ENCODE assay signal across 1 cellular context in the genomic region with DNA sequence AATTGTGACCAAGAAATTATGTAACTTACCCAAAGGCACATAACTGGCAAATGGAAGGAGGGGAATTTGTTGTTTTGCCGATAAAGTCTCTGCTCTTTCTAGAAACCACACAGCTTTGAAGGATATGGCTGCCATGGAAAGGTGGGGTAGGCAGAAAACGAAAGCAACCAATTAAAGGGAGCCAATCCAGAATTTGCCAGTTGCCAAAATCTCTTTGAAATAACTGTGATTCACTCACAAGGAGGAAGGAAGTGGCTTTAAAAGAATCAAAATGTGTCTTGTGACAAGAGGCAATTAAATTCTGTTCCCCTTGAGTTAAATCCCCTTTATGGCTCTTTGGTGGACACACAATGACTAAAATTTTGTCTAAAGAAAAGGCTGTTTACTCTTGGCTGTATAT.
TF ChIP-seq lines count a peak whose summit lies in the region.

No MANE protein-coding gene starts in this region.

TF ChIP-seq in SK-N-SH, 30 proteins besides CTCF, POLR2A, EP300 and RAD21 (continued from another document):
- TF ChIP-seq, protein P1, sequence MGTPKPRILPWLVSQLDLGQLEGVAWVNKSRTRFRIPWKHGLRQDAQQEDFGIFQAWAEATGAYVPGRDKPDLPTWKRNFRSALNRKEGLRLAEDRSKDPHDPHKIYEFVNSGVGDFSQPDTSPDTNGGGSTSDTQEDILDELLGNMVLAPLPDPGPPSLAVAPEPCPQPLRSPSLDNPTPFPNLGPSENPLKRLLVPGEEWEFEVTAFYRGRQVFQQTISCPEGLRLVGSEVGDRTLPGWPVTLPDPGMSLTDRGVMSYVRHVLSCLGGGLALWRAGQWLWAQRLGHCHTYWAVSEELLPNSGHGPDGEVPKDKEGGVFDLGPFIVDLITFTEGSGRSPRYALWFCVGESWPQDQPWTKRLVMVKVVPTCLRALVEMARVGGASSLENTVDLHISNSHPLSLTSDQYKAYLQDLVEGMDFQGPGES (IDR thresholded peaks at IDR 0.05; ENCODE audit: low read depth, low read length): no peak
- TF ChIP-seq, protein P2, sequence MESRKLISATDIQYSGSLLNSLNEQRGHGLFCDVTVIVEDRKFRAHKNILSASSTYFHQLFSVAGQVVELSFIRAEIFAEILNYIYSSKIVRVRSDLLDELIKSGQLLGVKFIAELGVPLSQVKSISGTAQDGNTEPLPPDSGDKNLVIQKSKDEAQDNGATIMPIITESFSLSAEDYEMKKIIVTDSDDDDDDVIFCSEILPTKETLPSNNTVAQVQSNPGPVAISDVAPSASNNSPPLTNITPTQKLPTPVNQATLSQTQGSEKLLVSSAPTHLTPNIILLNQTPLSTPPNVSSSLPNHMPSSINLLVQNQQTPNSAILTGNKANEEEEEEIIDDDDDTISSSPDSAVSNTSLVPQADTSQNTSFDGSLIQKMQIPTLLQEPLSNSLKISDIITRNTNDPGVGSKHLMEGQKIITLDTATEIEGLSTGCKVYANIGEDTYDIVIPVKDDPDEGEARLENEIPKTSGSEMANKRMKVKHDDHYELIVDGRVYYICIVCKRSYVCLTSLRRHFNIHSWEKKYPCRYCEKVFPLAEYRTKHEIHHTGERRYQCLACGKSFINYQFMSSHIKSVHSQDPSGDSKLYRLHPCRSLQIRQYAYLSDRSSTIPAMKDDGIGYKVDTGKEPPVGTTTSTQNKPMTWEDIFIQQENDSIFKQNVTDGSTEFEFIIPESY (IDR thresholded peaks at IDR 0.05; ENCODE audit: borderline replicate concordance, low read depth): no peak
- TF ChIP-seq NRF1 (IDR thresholded peaks at IDR 0.05; ENCODE audit: low read depth, low read length) (no peak), MEF2A (IDR thresholded peaks at IDR 0.05; ENCODE audit: borderline replicate concordance, low read depth) (no peak), CHD2 (IDR thresholded peaks at IDR 0.05; ENCODE audit: low read length, partially characterized antibody) (no peak), TAF1 (IDR thresholded peaks at IDR 0.05; ENCODE audit: borderline replicate concordance, low read depth, low read length) (no peak), JUND (IDR thresholded peaks at IDR 0.05) (no peak), MXI1 (IDR thresholded peaks at IDR 0.05; ENCODE audit: low read depth, low read length) (no peak), TCF12 (IDR thresholded peaks at IDR 0.05) (no peak), GATA2 (CRISPR knock-in tag; IDR thresholded peaks at IDR 0.05) (no peak), EZH2phosphoT487 (IDR thresholded peaks at IDR 0.05; ENCODE audit: borderline replicate concordance, low read depth) (no peak), RFX5 (IDR thresholded peaks at IDR 0.05; ENCODE audit: low read length) (no peak), TEAD4 (IDR thresholded peaks at IDR 0.05; ENCODE audit: borderline replicate concordance, insufficient read depth) (no peak)
- TF ChIP-seq, protein P3, sequence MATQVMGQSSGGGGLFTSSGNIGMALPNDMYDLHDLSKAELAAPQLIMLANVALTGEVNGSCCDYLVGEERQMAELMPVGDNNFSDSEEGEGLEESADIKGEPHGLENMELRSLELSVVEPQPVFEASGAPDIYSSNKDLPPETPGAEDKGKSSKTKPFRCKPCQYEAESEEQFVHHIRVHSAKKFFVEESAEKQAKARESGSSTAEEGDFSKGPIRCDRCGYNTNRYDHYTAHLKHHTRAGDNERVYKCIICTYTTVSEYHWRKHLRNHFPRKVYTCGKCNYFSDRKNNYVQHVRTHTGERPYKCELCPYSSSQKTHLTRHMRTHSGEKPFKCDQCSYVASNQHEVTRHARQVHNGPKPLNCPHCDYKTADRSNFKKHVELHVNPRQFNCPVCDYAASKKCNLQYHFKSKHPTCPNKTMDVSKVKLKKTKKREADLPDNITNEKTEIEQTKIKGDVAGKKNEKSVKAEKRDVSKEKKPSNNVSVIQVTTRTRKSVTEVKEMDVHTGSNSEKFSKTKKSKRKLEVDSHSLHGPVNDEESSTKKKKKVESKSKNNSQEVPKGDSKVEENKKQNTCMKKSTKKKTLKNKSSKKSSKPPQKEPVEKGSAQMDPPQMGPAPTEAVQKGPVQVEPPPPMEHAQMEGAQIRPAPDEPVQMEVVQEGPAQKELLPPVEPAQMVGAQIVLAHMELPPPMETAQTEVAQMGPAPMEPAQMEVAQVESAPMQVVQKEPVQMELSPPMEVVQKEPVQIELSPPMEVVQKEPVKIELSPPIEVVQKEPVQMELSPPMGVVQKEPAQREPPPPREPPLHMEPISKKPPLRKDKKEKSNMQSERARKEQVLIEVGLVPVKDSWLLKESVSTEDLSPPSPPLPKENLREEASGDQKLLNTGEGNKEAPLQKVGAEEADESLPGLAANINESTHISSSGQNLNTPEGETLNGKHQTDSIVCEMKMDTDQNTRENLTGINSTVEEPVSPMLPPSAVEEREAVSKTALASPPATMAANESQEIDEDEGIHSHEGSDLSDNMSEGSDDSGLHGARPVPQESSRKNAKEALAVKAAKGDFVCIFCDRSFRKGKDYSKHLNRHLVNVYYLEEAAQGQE (IDR thresholded peaks at IDR 0.05; ENCODE audit: low read depth, low read length): no peak
- TF ChIP-seq, protein P4, sequence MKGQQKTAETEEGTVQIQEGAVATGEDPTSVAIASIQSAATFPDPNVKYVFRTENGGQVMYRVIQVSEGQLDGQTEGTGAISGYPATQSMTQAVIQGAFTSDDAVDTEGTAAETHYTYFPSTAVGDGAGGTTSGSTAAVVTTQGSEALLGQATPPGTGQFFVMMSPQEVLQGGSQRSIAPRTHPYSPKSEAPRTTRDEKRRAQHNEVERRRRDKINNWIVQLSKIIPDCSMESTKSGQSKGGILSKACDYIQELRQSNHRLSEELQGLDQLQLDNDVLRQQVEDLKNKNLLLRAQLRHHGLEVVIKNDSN (IDR thresholded peaks at IDR 0.05; ENCODE audit: borderline replicate concordance, low read depth): no peak
- TF ChIP-seq, protein P5, sequence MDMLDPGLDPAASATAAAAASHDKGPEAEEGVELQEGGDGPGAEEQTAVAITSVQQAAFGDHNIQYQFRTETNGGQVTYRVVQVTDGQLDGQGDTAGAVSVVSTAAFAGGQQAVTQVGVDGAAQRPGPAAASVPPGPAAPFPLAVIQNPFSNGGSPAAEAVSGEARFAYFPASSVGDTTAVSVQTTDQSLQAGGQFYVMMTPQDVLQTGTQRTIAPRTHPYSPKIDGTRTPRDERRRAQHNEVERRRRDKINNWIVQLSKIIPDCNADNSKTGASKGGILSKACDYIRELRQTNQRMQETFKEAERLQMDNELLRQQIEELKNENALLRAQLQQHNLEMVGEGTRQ (IDR thresholded peaks at IDR 0.05; ENCODE audit: borderline replicate concordance, low read depth, low read length): no peak
